31 cellular contexts compared by ENCODE assay signal in the genomic region with DNA sequence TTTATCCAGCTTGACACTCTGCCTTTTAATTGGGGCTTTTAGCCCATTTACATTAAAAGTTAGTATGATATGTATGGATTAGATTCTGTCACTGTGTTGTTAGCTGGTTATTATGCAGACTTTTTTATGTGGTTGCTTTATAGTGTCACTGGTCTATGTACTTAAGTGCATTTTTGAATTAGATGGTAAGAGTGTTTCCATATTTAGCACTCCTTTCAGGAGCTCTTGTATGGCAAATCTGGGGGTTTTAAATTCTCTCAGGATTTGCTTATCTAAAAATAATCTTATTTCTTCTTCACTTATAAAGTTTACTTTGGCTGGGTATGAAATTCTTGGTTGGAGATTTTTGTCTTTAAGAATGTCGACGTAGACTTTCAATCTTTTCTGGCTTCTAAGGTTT. TPM values are rescaled to one million over a fixed set of nuclear protein-coding genes. Genes with fewer than 3 reads are reported as not detected.
"Had no signal": no experiment of that assay in that cellular context is flagged by ENCODE, and none has a peak within 500 bp of the region (broad histone marks: within the 10 kb centered on the region; RNA-seq: fewer than 3 reads in every experiment).

No MANE protein-coding gene starts in this region.

- H3K27me3 ChIP-seq: stomach, suprapubic skin, testis, thyroid gland, tibial artery, tibial nerve, transverse colon, upper lobe of left lung, upper lobe of right lung, uterus, vagina had no signal

- H3K36me3 Mint-ChIP-seq: stimulated activated effector memory CD8-positive, alpha-beta T cell treated with anti-CD3 and anti-CD28 coated beads, Interleukin-12 subunit alpha, Interleukin-12 subunit beta, amount 100 ng/mL, for 72 hours; stimulated activated memory B cell treated with anti-CD40 and anti-IgM and Interleukin-4, amounts not matched to agents 10 μg/mL and 1 μg/mL and 100 μg/mL, for 72 hours; stimulated activated naive B cell treated with anti-CD40 and anti-IgM and Interleukin-4, amounts not matched to agents 10 μg/mL and 1 μg/mL and 100 μg/mL, for 72 hours; type B pancreatic cell had no signal

- H3K9me3 ChIP-seq: suprapubic skin, testis, thoracic aorta, thyroid gland, tibial artery, tibial nerve, transverse colon, upper lobe of left lung, upper lobe of right lung, uterus, vagina had no signal

- H3K36me3 ChIP-seq: stomach, suprapubic skin, thoracic aorta, thyroid gland, tibial artery, tibial nerve, transverse colon, upper lobe of left lung, upper lobe of right lung, uterus, vagina had no signal

- DNase-seq: stimulated activated CD4-positive, alpha-beta T cell treated with anti-CD3 and anti-CD28 coated beads, Interleukin-2, amount 100 ng/mL, for 48 hours; stimulated activated CD4-positive, alpha-beta T cell treated with anti-CD3 and anti-CD28 coated beads, Interleukin-4, amount 100 ng/mL, for 1 hour; stimulated activated CD4-positive, alpha-beta T cell treated with anti-CD3 and anti-CD28 coated beads, Interleukin-4, amount 100 ng/mL, for 24 hours; stimulated activated CD4-positive, alpha-beta T cell treated with anti-CD3 and anti-CD28 coated beads, Interleukin-4, amount 100 ng/mL, for 4 hours; stimulated activated CD8-positive, alpha-beta memory T cell treated with anti-CD3 and anti-CD28 coated beads, Interleukin-4, amount 100 ng/mL, for 48 hours; stimulated activated naive B cell treated with anti-CD40 and anti-IgM and Interleukin-4, amounts not matched to agents 10 μg/mL and 1 μg/mL and 100 μg/mL, for 72 hours; stimulated activated naive CD4-positive, alpha-beta T cell; stimulated activated naive CD4-positive, alpha-beta T cell treated with Interleukin-2 at 50 U/mL for 16 hours; stimulated activated naive CD8-positive, alpha-beta T cell treated with anti-CD3 and anti-CD28 coated beads, Interleukin-15, amount 100 ng/mL, for 72 hours; stimulated activated naive CD8-positive, alpha-beta T cell treated with anti-CD3 and anti-CD28 coated beads, Interleukin-15, Interleukin-2, amounts not matched to agents 100 U/mL and 50 U/mL, for 24 hours; stomach; substantia nigra; testis; thyroid gland; tibial artery; transverse colon; upper lobe of left lung; upper lobe of right lung; uterus had no signal

- H3K4me3 Mint-ChIP-seq: stimulated activated effector memory CD8-positive, alpha-beta T cell treated with anti-CD3 and anti-CD28 coated beads, Interleukin-12 subunit alpha, Interleukin-12 subunit beta, amount 100 ng/mL, for 72 hours; stimulated activated memory B cell treated with anti-CD40 and anti-IgM and Interleukin-4, amounts not matched to agents 10 μg/mL and 1 μg/mL and 100 μg/mL, for 72 hours; stimulated activated naive B cell treated with anti-CD40 and anti-IgM and Interleukin-4, amounts not matched to agents 10 μg/mL and 1 μg/mL and 100 μg/mL, for 72 hours; stimulated activated naive CD8-positive, alpha-beta T cell treated with anti-CD3 and anti-CD28 coated beads, Interleukin-15, amount 100 ng/mL, for 72 hours; stimulated activated naive CD8-positive, alpha-beta T cell treated with anti-CD3 and anti-CD28 coated beads, Interleukin-15, Interleukin-2, amounts not matched to agents 100 ng/mL and 50 ng/mL, for 24 hours; type B pancreatic cell had no signal

- H3K27ac ChIP-seq: stomach, suprapubic skin, testis, thoracic aorta, thyroid gland, tibial artery, tibial nerve, transverse colon, upper lobe of left lung, upper lobe of right lung, uterus, vagina had no signal

- H3K4me1 Mint-ChIP-seq: stimulated activated effector memory CD8-positive, alpha-beta T cell treated with anti-CD3 and anti-CD28 coated beads, Interleukin-12 subunit alpha, Interleukin-12 subunit beta, amount 100 ng/mL, for 72 hours; stimulated activated memory B cell treated with anti-CD40 and anti-IgM and Interleukin-4, amounts not matched to agents 10 μg/mL and 1 μg/mL and 100 μg/mL, for 72 hours; stimulated activated naive B cell treated with anti-CD40 and anti-IgM and Interleukin-4, amounts not matched to agents 10 μg/mL and 1 μg/mL and 100 μg/mL, for 72 hours; stimulated activated naive CD8-positive, alpha-beta T cell treated with anti-CD3 and anti-CD28 coated beads, Interleukin-15, amount 100 ng/mL, for 72 hours had no signal

- H3K4me3 ChIP-seq: stomach, suprapubic skin, testis, thoracic aorta, thyroid gland, tibial artery, tibial nerve, transverse colon, upper lobe of left lung, upper lobe of right lung, uterus, vagina had no signal

- H3K9me3 Mint-ChIP-seq: stimulated activated naive CD8-positive, alpha-beta T cell treated with anti-CD3 and anti-CD28 coated beads, Interleukin-15, Interleukin-2, amounts not matched to agents 100 ng/mL and 50 ng/mL, for 24 hours; type B pancreatic cell had no signal

- H3K4me1 ChIP-seq: stomach, suprapubic skin, testis, thyroid gland, tibial artery, tibial nerve, transverse colon, upper lobe of left lung, upper lobe of right lung, uterus, vagina had no signal

- ATAC-seq: stimulated activated effector memory CD8-positive, alpha-beta T cell treated with anti-CD3 and anti-CD28 coated beads, Interleukin-12 subunit alpha, Interleukin-12 subunit beta, amount 100 ng/mL, for 72 hours; stimulated activated memory B cell treated with anti-CD40 and anti-IgM and Interleukin-4, amounts not matched to agents 10 μg/mL and 1 μg/mL and 100 μg/mL, for 72 hours; stimulated activated naive B cell treated with anti-CD40 and anti-IgM and Interleukin-4, amounts not matched to agents 10 μg/mL and 1 μg/mL and 100 μg/mL, for 72 hours; stimulated activated naive CD8-positive, alpha-beta T cell treated with anti-CD3 and anti-CD28 coated beads, Interleukin-15, amount 100 ng/mL, for 72 hours; stimulated activated naive CD8-positive, alpha-beta T cell treated with anti-CD3 and anti-CD28 coated beads, Interleukin-15, Interleukin-2, amounts not matched to agents 100 U/mL and 50 U/mL, for 24 hours; upper lobe of right lung had no signal

- H3K27ac Mint-ChIP-seq: stimulated activated effector memory CD8-positive, alpha-beta T cell treated with anti-CD3 and anti-CD28 coated beads, Interleukin-12 subunit alpha, Interleukin-12 subunit beta, amount 100 ng/mL, for 72 hours; stimulated activated memory B cell treated with anti-CD40 and anti-IgM and Interleukin-4, amounts not matched to agents 10 μg/mL and 1 μg/mL and 100 μg/mL, for 72 hours; stimulated activated naive B cell treated with anti-CD40 and anti-IgM and Interleukin-4, amounts not matched to agents 10 μg/mL and 1 μg/mL and 100 μg/mL, for 72 hours; stimulated activated naive CD8-positive, alpha-beta T cell treated with anti-CD3 and anti-CD28 coated beads, Interleukin-15, amount 100 ng/mL, for 72 hours; stimulated activated naive CD8-positive, alpha-beta T cell treated with anti-CD3 and anti-CD28 coated beads, Interleukin-15, Interleukin-2, amounts not matched to agents 100 ng/mL and 50 ng/mL, for 24 hours; type B pancreatic cell had no signal

RNA-seq across cellular contexts. Expression of a gene that starts 4.0 kb away (rescaled TPM):
- total RNA-seq: stomach, subcutaneous adipose tissue, suprapubic skin, temporal lobe, thoracic aorta, thyroid gland, tibial nerve, transverse colon, upper lobe of left lung, upper lobe of right lung, ureter, urinary bladder, uterus, vagina had no signal

RNA-seq across cellular contexts. Expression of a gene that starts 19.8 kb away (rescaled TPM):
- total RNA-seq: stomach, subcutaneous adipose tissue, suprapubic skin, temporal lobe, thoracic aorta, thyroid gland, tibial nerve, transverse colon, upper lobe of left lung, upper lobe of right lung, ureter, urinary bladder, uterus, vagina had no signal

RNA-seq across cellular contexts. Expression of a gene that starts 29.0 kb away (rescaled TPM):
- total RNA-seq: stomach, subcutaneous adipose tissue, suprapubic skin, temporal lobe, testis, thoracic aorta, thyroid gland, tibial nerve, transverse colon, upper lobe of left lung, upper lobe of right lung, ureter, urinary bladder, uterus, vagina had no signal

RNA-seq across cellular contexts. Expression of a gene that starts 42.7 kb away (rescaled TPM):
- total RNA-seq: stomach, subcutaneous adipose tissue, suprapubic skin, temporal lobe, testis, thoracic aorta, thyroid gland, tibial nerve, transverse colon, upper lobe of left lung, upper lobe of right lung, ureter, urinary bladder, uterus, vagina had no signal

RNA-seq across cellular contexts. Expression of a gene that starts 46.6 kb away (rescaled TPM):
- total RNA-seq: stomach, subcutaneous adipose tissue, suprapubic skin, temporal lobe, thyroid gland, transverse colon, upper lobe of right lung, urinary bladder, vagina had no signal
